ENCODE assay signal across 8 cellular contexts in genomic region chr14:45135659-45136314, GRCh38. TPM values are rescaled to one million over a fixed set of nuclear protein-coding genes. Genes with fewer than 3 reads are reported as not detected.
DNase-seq lines count a peak whose midpoint lies in the region; ATAC-seq, FAIRE-seq and TF ChIP-seq lines count a peak whose summit lies in the region.

Gene FANCM, plus strand, starts transcription at chr14:45135930. Its CDS starts 102 bp downstream, at chr14:45136032.

- DNase-seq in AG09309 (ENCODE audit: low read depth) = peak; percentile 94
- peak; percentile 87 for DNase-seq in NCI-H510A (lab: John Stamatoyannopoulos, UW)
- DNase-seq in activated CD4-positive, alpha-beta T cell treated with anti-CD3 and anti-CD28 coated beads for 1 hour = peak; percentile 73
- DNase-seq in chondrocyte (ENCODE audit: low spot score) = no peak
- peak; percentile 52 for DNase-seq in keratinocyte (ENCODE audit: low read depth, low spot score)
- peak; percentile 89 for DNase-seq in stimulated activated CD4-positive, alpha-beta T cell treated with anti-CD3 and anti-CD28 coated beads, Interleukin-15, amount 100 ng/mL, for 24 hours

- peak within 1 kb of the TSS; percentile 96 for H3K9ac ChIP-seq in keratinocyte (ENCODE audit: control insufficient read depth, extremely low read depth, insufficient read depth, low read length)

- H3K27me3 ChIP-seq in keratinocyte (ENCODE audit: control insufficient read depth, extremely low read depth, insufficient read depth, low read length) = no peaks in the 10 kb centered on the region

- no peaks in the 10 kb centered on the region for H4K20me1 ChIP-seq in keratinocyte (ENCODE audit: control insufficient read depth, extremely low read depth, insufficient read depth, low read length)

- dilution Hi-C loops in keratinocyte (cut with MboI; ENCODE audit: extremely low pct_ligation_motif_present, low sequenced_read_pairs) = no loop called here

- H3K9me1 ChIP-seq in keratinocyte (ENCODE audit: control insufficient read depth, extremely low read depth, insufficient read depth, low read length) = no peaks in the 10 kb centered on the region

- peak within 1 kb of the TSS; percentile 94 for H3K4me3 ChIP-seq in AG09309 (ENCODE audit: control insufficient read depth, low read depth, low read length)
- H3K4me3 ChIP-seq in keratinocyte (ENCODE audit: control insufficient read depth in 2 of 3, extremely low read depth in 1 of 3, insufficient read depth in 2 of 3, low read depth in 1 of 3, low read length in 3 of 3) = peak within 1 kb of the TSS; percentile 87 to 99 (median 95)

- peaks cover 68% of the 10 kb centered on the region for H3K79me2 ChIP-seq in keratinocyte (ENCODE audit: control insufficient read depth, insufficient read depth, low read length)

- peaks cover 49% of the 10 kb centered on the region for H3K4me1 Mint-ChIP-seq in chondrocyte (ENCODE audit: low read depth)

- H3K4me1 ChIP-seq in keratinocyte (ENCODE audit: control insufficient read depth, extremely low read depth, insufficient read depth, low read length) = peaks cover 29% of the 10 kb centered on the region

- peak within 1 kb of the TSS; percentile 99 for H2AFZ ChIP-seq in keratinocyte (ENCODE audit: control insufficient read depth, low read length)

- peak within 1 kb of the TSS; percentile 99 for H3K27ac Mint-ChIP-seq in chondrocyte (ENCODE audit: unreplicated experiment)

- no peaks in the 10 kb centered on the region for H3K36me3 ChIP-seq in keratinocyte (ENCODE audit: control insufficient read depth in 2 of 2, extremely low read depth in 1 of 2, insufficient read depth in 2 of 2, low read length in 2 of 2)

- H3K36me3 Mint-ChIP-seq in chondrocyte (ENCODE audit: low read depth) = peaks cover 1% of the 10 kb centered on the region

- ATAC-seq in GM19025 (IDR thresholded peaks at IDR 0.05; ENCODE audit: low read depth, unreplicated experiment) = peak; percentile 19
- peak; percentile 44 for ATAC-seq in HG03432 (IDR thresholded peaks at IDR 0.05; ENCODE audit: unreplicated experiment)

- H3K4me2 ChIP-seq in keratinocyte (ENCODE audit: control insufficient read depth, extremely low read depth, insufficient read depth, low read depth, low read length) = peak within 1 kb of the TSS; percentile 96

- TF ChIP-seq CTCF in AG09309 (IDR thresholded peaks at IDR 0.05; ENCODE audit: control insufficient read depth, insufficient read depth, low read depth, low read length, missing control alignments) (no peak), chondrocyte (IDR thresholded peaks at IDR 0.05) (peak; percentile 15), keratinocyte (optimal IDR thresholded peaks at IDR 0.05 in 1 of 3, IDR thresholded peaks at IDR 0.05 in 1 of 3, conservative IDR thresholded peaks at IDR 0.05 in 1 of 3; ENCODE audit: extremely low read depth in 1 of 3, insufficient read depth in 2 of 3, low read length in 3 of 3) (no peak)

- H3K27ac ChIP-seq in keratinocyte (ENCODE audit: control insufficient read depth, insufficient read depth, low read length) = peak within 1 kb of the TSS; percentile 92

- H3K4me3 Mint-ChIP-seq in chondrocyte (ENCODE audit: unreplicated experiment) = peak within 1 kb of the TSS; percentile 100

- no peaks in the 10 kb centered on the region for H3K9me3 ChIP-seq in keratinocyte (ENCODE audit: control insufficient read depth, low read depth, low read length)

- FAIRE-seq in keratinocyte (lab: Jason Lieb, UNC) = peak; percentile 81

- H3K9me3 Mint-ChIP-seq in chondrocyte (ENCODE audit: low read depth) = no peaks in the 10 kb centered on the region

- no peaks in the 10 kb centered on the region for H3K27me3 Mint-ChIP-seq in chondrocyte (ENCODE audit: low read depth)

RNA-seq across cellular contexts. Expression of gene FANCM, which starts in this region (rescaled TPM):
- 3.2 to 5.8 TPM (median 4.0 TPM) in 3 replicates for total RNA-seq in chondrocyte
- 2.5 to 6.0 TPM (median 3.0 TPM) in 3 replicates for polyA plus RNA-seq in keratinocyte
- 6.5 TPM for polyA plus RNA-seq in keratinocyte (2011; ENCODE audit: low read depth)
- polyA plus RNA-seq in keratinocyte (2011; cell fraction: cytosol; rRNA removed) = 0.97 and 2.0 TPM in 2 replicates
- 5.8 and 6.2 TPM in 2 replicates for polyA plus RNA-seq in keratinocyte (2011; cell fraction: nucleus; rRNA removed)
- polyA plus RNA-seq in keratinocyte (2012; ENCODE audit: low replicate concordance) = 2.6 and 4.0 TPM in 2 replicates
- 2.7 to 10.2 TPM (median 6.5 TPM) in 3 replicates for polyA minus RNA-seq in keratinocyte
- polyA minus RNA-seq in keratinocyte (2011; cell fraction: cytosol; rRNA and poly(A)+ RNA removed) = 6.1 TPM
- polyA minus RNA-seq in keratinocyte (2011; cell fraction: nucleus; rRNA and poly(A)+ RNA removed) = 9.3 and 15.2 TPM in 2 replicates
